20 cellular contexts compared by ENCODE assay signal in the genomic region with DNA sequence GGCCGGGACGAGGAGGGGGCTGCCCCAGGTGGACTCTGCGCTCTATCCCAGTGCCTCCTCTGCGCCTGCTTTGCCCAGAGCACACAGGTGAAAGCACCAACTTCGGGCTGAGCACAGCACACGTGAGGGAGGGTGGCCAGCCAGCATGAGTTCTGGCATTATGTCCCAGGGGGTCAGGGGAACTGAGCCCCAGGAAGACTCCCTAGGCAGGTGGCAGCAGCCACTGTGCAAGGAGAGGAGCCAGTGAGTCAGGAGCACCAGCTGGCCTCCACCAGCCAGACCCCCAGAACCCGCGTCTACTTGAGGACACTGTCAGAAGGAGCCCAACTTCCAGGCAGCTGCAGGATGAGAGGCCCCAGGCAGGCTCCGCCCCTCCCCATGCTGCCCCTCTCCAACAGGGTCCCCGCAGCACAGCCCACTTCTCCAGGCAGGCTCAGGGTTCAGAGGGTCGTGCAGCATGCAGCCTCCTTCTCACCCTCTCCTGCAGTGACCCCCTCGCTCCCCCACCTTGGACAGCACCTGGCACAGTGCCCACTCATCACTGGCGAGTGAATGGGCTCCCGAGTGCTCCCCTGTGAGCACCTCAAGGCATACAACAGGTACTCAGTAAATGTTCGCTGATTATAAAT. TPM values are rescaled to one million over a fixed set of nuclear protein-coding genes. Genes with fewer than 3 reads are reported as not detected.
A peak's percentile ranks its signal among the peaks of the same experiment; 100 is the strongest.
DNase-seq lines count a peak whose midpoint lies in the region; ATAC-seq and TF ChIP-seq lines count a peak whose summit lies in the region.
"Had no signal": no experiment of that assay in that cellular context is flagged by ENCODE, and none has a peak within 500 bp of the region (broad histone marks: within the 10 kb centered on the region; RNA-seq: fewer than 3 reads in every experiment).

No MANE protein-coding gene starts in this region.

- H3K4me1 ChIP-seq in psoas muscle = peaks cover 16% of the 10 kb centered on the region

- H3K27me3 ChIP-seq in H7 (ENCODE audit: control insufficient read depth, insufficient read depth, low read length) (no peaks in the 10 kb centered on the region), psoas muscle (ENCODE audit: insufficient read depth in 3 of 3, low read length in 2 of 3) (no peaks in the 10 kb centered on the region)
- H3K27me3 ChIP-seq: adrenal gland, heart left ventricle, upper lobe of left lung had no signal

- H3K4me3 ChIP-seq in H7 (ENCODE audit: insufficient read depth, low read depth, low read length) (no peak overlapping the region), psoas muscle (no peak overlapping the region)
- H3K4me3 ChIP-seq: adrenal gland, heart left ventricle, upper lobe of left lung had no signal

- H3K27me3 Mint-ChIP-seq in WTC11 (ENCODE audit: low read depth) = no peaks in the 10 kb centered on the region
- H3K27me3 Mint-ChIP-seq: CD4-positive, alpha-beta memory T cell had no signal

- intact Hi-C loops in psoas muscle (cut with DNase I) = no loop called here

- TF ChIP-seq CTCF in WTC11 (IDR thresholded peaks at IDR 0.05) (no peak), psoas muscle (IDR thresholded peaks at IDR 0.05) (no peak)

- H3K36me3 ChIP-seq in H7 (replicated peaks; ENCODE audit: control insufficient read depth, insufficient read depth, low read length) (no peaks in the 10 kb centered on the region), psoas muscle (ENCODE audit: insufficient read depth in 1 of 2, low read depth in 1 of 2) (no peaks in the 10 kb centered on the region)
- H3K36me3 ChIP-seq: adrenal gland, heart left ventricle, upper lobe of left lung had no signal

- no peaks in the 10 kb centered on the region for H3K9me3 Mint-ChIP-seq in WTC11
- H3K9me3 Mint-ChIP-seq: CD4-positive, alpha-beta memory T cell; nephron had no signal

- H3K4me1 Mint-ChIP-seq in WTC11 = peaks cover 4% of the 10 kb centered on the region; the same call in 1 of the 2 replicates

- no peaks in the 10 kb centered on the region for H3K36me3 Mint-ChIP-seq in WTC11
- H3K36me3 Mint-ChIP-seq: CD4-positive, alpha-beta memory T cell had no signal

- peak; percentile 63 for ATAC-seq in WTC11
- ATAC-seq in psoas muscle = no peak
- ATAC-seq in GM21619 (IDR thresholded peaks at IDR 0.05; ENCODE audit: unreplicated experiment) = no peak
- ATAC-seq: heart left ventricle had no signal

- no peaks in the 10 kb centered on the region for H3K9me3 ChIP-seq in psoas muscle
- H3K9me3 ChIP-seq: adrenal gland, heart left ventricle, upper lobe of left lung had no signal

- CTCF ChIA-PET in WTC11 (lab: Charles Lee) = interaction anchor here (1.1 to 3.1 kb wide), 4 partner anchors 28 to 45 kb away, joined by 4 to 16 read pairs (median 10); a partner anchor contains a TSS

- POLR2A ChIA-PET in WTC11 (lab: Charles Lee) = no interaction called here

- 0 out of 2 replicates have a peak overlapping the region, but pooled peaks have one; percentile 4 for H3K27ac Mint-ChIP-seq in WTC11

- DNase-seq in NCI-H2196 (lab: John Stamatoyannopoulos, UW; ENCODE audit: unreplicated experiment) (peak; percentile 12), NCI-H2196 treated with DMSO at 0.1 percent for 48 hours (lab: John Stamatoyannopoulos, UW; ENCODE audit: unreplicated experiment) (no peak), H7 (peak; percentile 84), WTC11 (ENCODE audit: low spot score) (peak; percentile 31), psoas muscle (peak; percentile 11 to 53), SW480 (ENCODE audit: low spot score) (no peak)
- no peak for DNase-seq in NK-92 treated with Interleukin-12 subunit alpha and Interleukin-12 subunit beta, amount 100 ng/mL, for 24 hours (lab: John Stamatoyannopoulos, UW)
- DNase-seq: activated CD4-positive, CD25-positive, alpha-beta regulatory T cell treated with anti-CD3 and anti-CD28 coated beads, Interleukin-2, amount 50 U/mL, for 72 hours; activated effector memory CD4-positive, alpha-beta T cell treated with anti-CD3 and anti-CD28 coated beads, Interleukin-2, amount 50 U/mL, for 16 hours; CD4-positive, alpha-beta memory T cell; effector CD8-positive, alpha-beta T cell; mesenchymal stem cell; NCI-H2081; SIG-M5; stimulated activated naive CD4-positive, alpha-beta T cell treated with Interleukin-2 at 50 U/mL for 16 hours had no signal

- H3K4me3 Mint-ChIP-seq in WTC11 = no peak overlapping the region
- H3K4me3 Mint-ChIP-seq: CD4-positive, alpha-beta memory T cell; nephron had no signal

- WGBS in psoas muscle, 3 donors = 60 to 75% (median 64%) methylated on average over 14 to 15 of the region's 15 CpGs

- no peak overlapping the region for H3K27ac ChIP-seq in psoas muscle
- H3K27ac ChIP-seq: adrenal gland had no signal

TF ChIP-seq in WTC11, 78 proteins besides CTCF, POLR2A, EP300 and RAD21:
- TF ChIP-seq ZNF317 (CRISPR knock-in tag; IDR thresholded peaks at IDR 0.05; ENCODE audit: borderline replicate concordance, low read depth) (no peak), IRF2 (CRISPR knock-in tag; IDR thresholded peaks at IDR 0.05; ENCODE audit: borderline replicate concordance, low read depth) (no peak), TEAD4 (CRISPR knock-in tag; IDR thresholded peaks at IDR 0.05) (no peak), OVOL2 (CRISPR knock-in tag; IDR thresholded peaks at IDR 0.05; ENCODE audit: borderline replicate concordance) (no peak), JUN (CRISPR knock-in tag; IDR thresholded peaks at IDR 0.05) (no peak), ZNF396 (CRISPR knock-in tag; IDR thresholded peaks at IDR 0.05; ENCODE audit: borderline replicate concordance) (no peak), ZNF138 (CRISPR knock-in tag; conservative IDR thresholded peaks at IDR 0.05) (no peak), MXD4 (CRISPR knock-in tag; IDR thresholded peaks at IDR 0.05; ENCODE audit: borderline replicate concordance) (no peak), ZNF219 (CRISPR knock-in tag; IDR thresholded peaks at IDR 0.05; ENCODE audit: borderline replicate concordance) (no peak)
- TF ChIP-seq, protein P1, sequence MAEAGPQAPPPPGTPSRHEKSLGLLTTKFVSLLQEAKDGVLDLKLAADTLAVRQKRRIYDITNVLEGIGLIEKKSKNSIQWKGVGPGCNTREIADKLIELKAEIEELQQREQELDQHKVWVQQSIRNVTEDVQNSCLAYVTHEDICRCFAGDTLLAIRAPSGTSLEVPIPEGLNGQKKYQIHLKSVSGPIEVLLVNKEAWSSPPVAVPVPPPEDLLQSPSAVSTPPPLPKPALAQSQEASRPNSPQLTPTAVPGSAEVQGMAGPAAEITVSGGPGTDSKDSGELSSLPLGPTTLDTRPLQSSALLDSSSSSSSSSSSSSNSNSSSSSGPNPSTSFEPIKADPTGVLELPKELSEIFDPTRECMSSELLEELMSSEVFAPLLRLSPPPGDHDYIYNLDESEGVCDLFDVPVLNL (CRISPR knock-in tag; IDR thresholded peaks at IDR 0.05; ENCODE audit: borderline replicate concordance, low read depth) = no peak
- TF ChIP-seq, protein P2, sequence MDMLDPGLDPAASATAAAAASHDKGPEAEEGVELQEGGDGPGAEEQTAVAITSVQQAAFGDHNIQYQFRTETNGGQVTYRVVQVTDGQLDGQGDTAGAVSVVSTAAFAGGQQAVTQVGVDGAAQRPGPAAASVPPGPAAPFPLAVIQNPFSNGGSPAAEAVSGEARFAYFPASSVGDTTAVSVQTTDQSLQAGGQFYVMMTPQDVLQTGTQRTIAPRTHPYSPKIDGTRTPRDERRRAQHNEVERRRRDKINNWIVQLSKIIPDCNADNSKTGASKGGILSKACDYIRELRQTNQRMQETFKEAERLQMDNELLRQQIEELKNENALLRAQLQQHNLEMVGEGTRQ (CRISPR knock-in tag; IDR thresholded peaks at IDR 0.05) = no peak
- TF ChIP-seq, protein P3, sequence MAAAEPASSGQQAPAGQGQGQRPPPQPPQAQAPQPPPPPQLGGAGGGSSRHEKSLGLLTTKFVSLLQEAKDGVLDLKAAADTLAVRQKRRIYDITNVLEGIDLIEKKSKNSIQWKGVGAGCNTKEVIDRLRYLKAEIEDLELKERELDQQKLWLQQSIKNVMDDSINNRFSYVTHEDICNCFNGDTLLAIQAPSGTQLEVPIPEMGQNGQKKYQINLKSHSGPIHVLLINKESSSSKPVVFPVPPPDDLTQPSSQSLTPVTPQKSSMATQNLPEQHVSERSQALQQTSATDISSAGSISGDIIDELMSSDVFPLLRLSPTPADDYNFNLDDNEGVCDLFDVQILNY (CRISPR knock-in tag; IDR thresholded peaks at IDR 0.05) = no peak
- TF ChIP-seq, protein P4, sequence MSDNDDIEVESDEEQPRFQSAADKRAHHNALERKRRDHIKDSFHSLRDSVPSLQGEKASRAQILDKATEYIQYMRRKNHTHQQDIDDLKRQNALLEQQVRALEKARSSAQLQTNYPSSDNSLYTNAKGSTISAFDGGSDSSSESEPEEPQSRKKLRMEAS (CRISPR knock-in tag; IDR thresholded peaks at IDR 0.05) = no peak

RNA-seq across cellular contexts. Expression of a gene that starts 44.2 kb away (rescaled TPM):
- total RNA-seq in H7 (2014; rRNA removed; shearing (Covaris generic)) = 5.3 and 5.6 TPM in 2 replicates
- total RNA-seq in WTC11 (2021) = 5.1 to 5.3 TPM (median 5.2 TPM) in 3 replicates
- 100 to 1,000 TPM in 1 of 4 donors, 10 to 100 TPM in 1, 1 to 10 TPM in 2; 4.4 to 436 (median 33.8) TPM for total RNA-seq in psoas muscle
- polyA plus RNA-seq in psoas muscle = 100 to 1,000 TPM in 1 of 3 donors, 10 to 100 TPM in 2; 10.7 to 121 (median 26.5) TPM

RNA-seq across cellular contexts. Expression of a gene that starts 51.1 kb away (rescaled TPM):
- 99.1 and 126 TPM in 2 replicates for total RNA-seq in H7 (2014; rRNA removed; shearing (Covaris generic))
- total RNA-seq in WTC11 (2021) (51.9 to 54.6 TPM (median 53.1 TPM) in 3 replicates), psoas muscle (10 to 100 TPM; 15.9 to 28.1 (median 21.7) TPM)
- polyA plus RNA-seq in psoas muscle = 10 to 100 TPM; 24.1 to 79.0 (median 35.7) TPM

Comparison
In these comparisons a context has a peak if more than half of its experiments do, and no peak if none do; other contexts are left out.
1. DNase-seq: peak in NCI-H2196 (single experiment), H7 (single experiment), WTC11 (single experiment) and psoas muscle (2 of 2); none in NCI-H2196 treated with DMSO at 0.1 percent for 48 hours (single experiment), NK-92 treated with Interleukin-12 subunit alpha and Interleukin-12 subunit beta, amount 100 ng/mL, for 24 hours (single experiment) and SW480 (single experiment).